In the genomic region with DNA sequence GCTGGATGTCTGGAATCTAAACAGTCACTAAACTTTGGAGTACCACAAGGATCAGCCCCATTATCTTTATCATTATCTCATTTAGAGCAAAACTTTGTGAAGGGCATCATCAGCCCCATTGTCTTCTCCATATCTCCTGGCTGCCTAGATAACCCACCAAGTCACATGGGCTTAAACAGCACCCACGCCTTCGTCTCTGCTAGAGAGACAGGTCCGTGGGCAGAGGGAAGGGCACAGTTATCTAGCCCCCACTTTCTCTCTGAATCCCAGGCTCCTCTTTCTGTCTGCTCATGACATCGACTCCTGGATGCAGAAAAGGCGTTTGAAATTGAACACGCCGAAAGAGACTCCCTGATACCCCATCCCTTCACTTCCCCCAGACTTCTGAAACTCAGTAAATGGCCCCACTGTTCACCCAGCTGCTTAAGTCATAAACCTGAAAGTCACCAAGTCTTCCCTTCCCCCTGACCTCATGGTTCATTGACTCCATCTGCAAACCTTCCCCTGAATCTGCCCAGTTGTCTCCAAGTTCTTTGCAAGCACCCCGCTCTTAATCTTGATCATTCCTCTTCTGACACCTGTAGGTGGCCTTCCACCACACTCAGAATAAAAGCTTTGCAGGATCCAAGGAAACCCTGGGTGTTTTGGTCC, we compare ENCODE assay signal across 15 cellular contexts. TPM values are rescaled to one million over a fixed set of nuclear protein-coding genes. Genes with fewer than 3 reads are reported as not detected.
A peak's percentile ranks its signal among the peaks of the same experiment; 100 is the strongest.
DNase-seq lines count a peak whose midpoint lies in the region; ATAC-seq and TF ChIP-seq lines count a peak whose summit lies in the region.
"Had no signal": no experiment of that assay in that cellular context is flagged by ENCODE, and none has a peak within 500 bp of the region (broad histone marks: within the 10 kb centered on the region; RNA-seq: fewer than 3 reads in every experiment).

No MANE protein-coding gene starts in this region.

- no peak for DNase-seq in HuH-7.5 (ENCODE audit: low spot score)
- DNase-seq in Calu3 = no peak
- no peak for DNase-seq in CD1c-positive myeloid dendritic cell (ENCODE audit: extremely low spot score)
- DNase-seq in epidermal melanocyte (ENCODE audit: insufficient read length, low spot score) = no peak
- DNase-seq: activated naive CD8-positive, alpha-beta T cell treated with anti-CD3 and anti-CD28 coated beads, Interleukin-2, amount 10 ng/mL, durations not matched to agents 7 days and 5 days; GDM1; NCI-H2171 treated with DMSO at 0.1 percent for 48 hours; posterior cingulate gyrus had no signal

- H3K4me1 Mint-ChIP-seq in Calu3 (ENCODE audit: low read depth, unreplicated experiment) = no peaks in the 10 kb centered on the region
- H3K4me1 Mint-ChIP-seq: activated naive CD8-positive, alpha-beta T cell treated with anti-CD3 and anti-CD28 coated beads, Interleukin-2, amount 10 ng/mL, durations not matched to agents 7 days and 5 days had no signal

- H3K36me3 Mint-ChIP-seq in Calu3 (ENCODE audit: insufficient read depth, unreplicated experiment) = no peaks in the 10 kb centered on the region
- H3K36me3 Mint-ChIP-seq: activated naive CD8-positive, alpha-beta T cell treated with anti-CD3 and anti-CD28 coated beads, Interleukin-2, amount 10 ng/mL, durations not matched to agents 7 days and 5 days had no signal

- no peak overlapping the region for H3K9ac ChIP-seq in BLaER1 treated with 17β-estradiol and CSF1 and Interleukin-3, amounts not matched to agents 10 nM and 100 nM

- no peak overlapping the region for H3K4me3 Mint-ChIP-seq in Calu3 (ENCODE audit: low read depth, unreplicated experiment)
- H3K4me3 Mint-ChIP-seq: activated naive CD8-positive, alpha-beta T cell treated with anti-CD3 and anti-CD28 coated beads, Interleukin-2, amount 10 ng/mL, durations not matched to agents 7 days and 5 days had no signal

- H3K4me3 ChIP-seq in BLaER1 treated with 17β-estradiol and CSF1 and Interleukin-3, amounts not matched to agents 10 nM and 100 nM = no peak overlapping the region
- H3K4me3 ChIP-seq: cardiac muscle cell, gastroesophageal sphincter had no signal

- BruUV-seq in Calu3 (replicated peaks; lab: Mats Ljungman, UMichigan) = no TSS peak

- ATAC-seq in GM18867 (IDR thresholded peaks at IDR 0.05; ENCODE audit: unreplicated experiment) = peak; percentile 82
- peak; percentile 79 for ATAC-seq in GM21737 (IDR thresholded peaks at IDR 0.05; ENCODE audit: unreplicated experiment)
- ATAC-seq in HG03432 (IDR thresholded peaks at IDR 0.05; ENCODE audit: unreplicated experiment) = peak; percentile 91
- ATAC-seq: gastroesophageal sphincter had no signal

- H3K27ac Mint-ChIP-seq in Calu3 (ENCODE audit: unreplicated experiment) = no peak overlapping the region
- H3K27ac Mint-ChIP-seq: activated naive CD8-positive, alpha-beta T cell treated with anti-CD3 and anti-CD28 coated beads, Interleukin-2, amount 10 ng/mL, durations not matched to agents 7 days and 5 days had no signal

- H3K9me3 ChIP-seq in BLaER1 treated with 17β-estradiol and CSF1 and Interleukin-3, amounts not matched to agents 10 nM and 100 nM (replicated peaks in 1 of 11) = no peaks in the 10 kb centered on the region; a peak in 1 of 22 replicates
- H3K9me3 ChIP-seq: gastroesophageal sphincter had no signal

- H3K9me3 Mint-ChIP-seq in Calu3 (ENCODE audit: low read depth, unreplicated experiment) = no peaks in the 10 kb centered on the region
- H3K9me3 Mint-ChIP-seq: activated naive CD8-positive, alpha-beta T cell treated with anti-CD3 and anti-CD28 coated beads, Interleukin-2, amount 10 ng/mL, durations not matched to agents 7 days and 5 days had no signal

- intact Hi-C loops in Calu3 (cut with micrococcal nuclease; ENCODE audit: unreplicated experiment) = no loop called here

- H3K27me3 ChIP-seq in BLaER1 treated with 17β-estradiol and CSF1 and Interleukin-3, amounts not matched to agents 10 nM and 100 nM = peaks cover 0 to 3% (median 0%) of the 10 kb centered on the region in 11 experiments; a peak in 1 of 22 replicates
- H3K27me3 ChIP-seq: cardiac muscle cell, gastroesophageal sphincter had no signal

- TF ChIP-seq CTCF in Calu3 (IDR thresholded peaks at IDR 0.05; ENCODE audit: unreplicated experiment) = no peak

- H3K36me3 ChIP-seq in BLaER1 treated with 17β-estradiol and CSF1 and Interleukin-3, amounts not matched to agents 10 nM and 100 nM = no peaks in the 10 kb centered on the region
- H3K36me3 ChIP-seq: cardiac muscle cell, gastroesophageal sphincter had no signal

- CTCF ChIA-PET in Calu3 (lab: Charles Lee) = no interaction called here

- peak overlapping the region in 8 of 11 experiments; percentile 33 to 56 (median 49); a peak in 16 of 22 replicates for H3K4me2 ChIP-seq in BLaER1 treated with 17β-estradiol and CSF1 and Interleukin-3, amounts not matched to agents 10 nM and 100 nM

- H3K4me1 ChIP-seq in BLaER1 treated with 17β-estradiol and CSF1 and Interleukin-3, amounts not matched to agents 10 nM and 100 nM = peaks cover 0 to 43% (median 21%) of the 10 kb centered on the region in 10 experiments; a peak in 13 of 20 replicates

- H4K20me1 ChIP-seq in BLaER1 treated with 17β-estradiol and CSF1 and Interleukin-3, amounts not matched to agents 10 nM and 100 nM = no peaks in the 10 kb centered on the region

- no peaks in the 10 kb centered on the region for H3K27me3 Mint-ChIP-seq in Calu3 (ENCODE audit: unreplicated experiment)

- no peak overlapping the region for H3K27ac ChIP-seq in BLaER1 treated with 17β-estradiol and CSF1 and Interleukin-3, amounts not matched to agents 10 nM and 100 nM
- H3K27ac ChIP-seq: cardiac muscle cell, gastroesophageal sphincter had no signal

RNA-seq across cellular contexts. Expression of a gene that starts 20.9 kb away (rescaled TPM):
- 57.6 and 62.4 TPM in 2 replicates for total RNA-seq in Calu3 (2022)
- total RNA-seq: OCI-LY7 had no signal
